Comparison of ENCODE assay signal across 1 cellular context in the genomic region with DNA sequence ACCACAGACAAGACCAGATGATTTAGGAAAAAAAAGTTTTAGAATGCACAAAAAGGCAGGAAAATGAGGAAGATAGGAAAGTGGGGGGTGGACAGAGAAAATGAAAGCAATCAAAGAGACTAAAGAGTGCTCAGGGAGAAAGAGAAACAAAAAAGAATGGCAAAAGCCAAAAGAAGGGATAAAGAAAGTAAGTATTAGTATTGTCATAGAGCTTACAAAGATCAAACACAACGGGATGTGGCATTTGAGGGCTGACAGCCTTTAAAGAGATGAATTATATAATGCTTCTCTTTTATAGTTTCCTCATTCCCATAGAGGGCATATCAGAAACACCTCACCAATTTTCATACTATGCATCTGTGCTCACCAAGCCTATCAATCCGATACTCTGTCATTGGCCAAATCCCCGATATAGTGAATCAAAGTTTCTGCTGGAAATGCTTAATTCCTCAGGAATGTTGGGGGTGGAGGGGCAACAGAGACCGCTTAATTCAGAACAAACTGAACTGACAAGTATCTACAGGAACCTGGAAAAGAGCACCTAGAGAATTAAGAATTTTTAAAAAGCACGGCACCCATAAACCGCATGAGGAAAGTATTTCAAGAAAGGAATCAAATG.
TF ChIP-seq lines count a peak whose summit lies in the region.

No MANE protein-coding gene starts in this region.

TF ChIP-seq in SK-N-SH, 30 proteins besides CTCF, POLR2A, EP300 and RAD21 (continued from another document):
- TF ChIP-seq USF1 (IDR thresholded peaks at IDR 0.05; ENCODE audit: borderline replicate concordance, low read depth): no peak
- no peak for TF ChIP-seq TEAD4 (IDR thresholded peaks at IDR 0.05; ENCODE audit: borderline replicate concordance, insufficient read depth)
- TF ChIP-seq FOXM1 (IDR thresholded peaks at IDR 0.05; ENCODE audit: low read depth): no peak
- no peak for TF ChIP-seq NFIC (IDR thresholded peaks at IDR 0.05; ENCODE audit: borderline replicate concordance)
- TF ChIP-seq GATA2 (CRISPR knock-in tag; IDR thresholded peaks at IDR 0.05): no peak
